ENCODE assay signal across 20 cellular contexts in genomic region chr2:100630473-100630977, GRCh38.
A peak's percentile ranks its signal among the peaks of the same experiment; 100 is the strongest.
DNase-seq lines count a peak whose midpoint lies in the region; ATAC-seq and TF ChIP-seq lines count a peak whose summit lies in the region.
"Had no signal": no experiment of that assay in that cellular context is flagged by ENCODE, and none has a peak within 500 bp of the region (broad histone marks: within the 10 kb centered on the region; RNA-seq: fewer than 3 reads in every experiment).

No MANE protein-coding gene starts in this region.

- no peaks in the 10 kb centered on the region for H3K36me3 Mint-ChIP-seq in T-cell
- H3K36me3 Mint-ChIP-seq in activated naive CD8-positive, alpha-beta T cell treated with anti-CD3 and anti-CD28 coated beads, Interleukin-2, amount 10 ng/mL, durations not matched to agents 7 days and 5 days: no peaks in the 10 kb centered on the region
- H3K36me3 Mint-ChIP-seq: activated naive CD8-positive, alpha-beta T cell; brain; neural progenitor cell had no signal

- no peaks in the 10 kb centered on the region for H3K27me3 Mint-ChIP-seq in T-cell
- H3K27me3 Mint-ChIP-seq in activated naive CD8-positive, alpha-beta T cell treated with anti-CD3 and anti-CD28 coated beads, Interleukin-2, amount 10 ng/mL, durations not matched to agents 7 days and 5 days: peaks cover 7% of the 10 kb centered on the region
- H3K27me3 Mint-ChIP-seq: activated naive CD8-positive, alpha-beta T cell had no signal

- H3K36me3 ChIP-seq in mesodermal cell (ENCODE audit: control insufficient read depth, insufficient read depth, low read length) (no peaks in the 10 kb centered on the region), prostate gland (no peaks in the 10 kb centered on the region)
- H3K36me3 ChIP-seq: neural progenitor cell, uterus had no signal

- POLR2A ChIA-PET in T-cell (lab: Charles Lee): interaction anchor here in 1 of 2 donors (0.5 kb wide), 1 partner anchor 24 kb away, joined by 3 read pairs; no protein-coding TSS in a partner anchor
- POLR2A ChIA-PET in activated naive CD8-positive, alpha-beta T cell treated with anti-CD3 and anti-CD28 coated beads, Interleukin-2, amount 10 ng/mL, durations not matched to agents 7 days and 5 days (lab: Charles Lee): interaction anchor here (1.0 kb wide), 1 partner anchor 20 kb away, joined by 3 read pairs; no protein-coding TSS in a partner anchor

- H3K27ac ChIP-seq in mesodermal cell (ENCODE audit: low read depth, low read length, severe bottlenecking) (peak overlapping the region; percentile 24), prostate gland (no peak overlapping the region)
- H3K27ac ChIP-seq: neural progenitor cell, uterus had no signal

- TF ChIP-seq POLR2A in prostate gland (IDR thresholded peaks at IDR 0.05): no peak

- 89 to 95% methylated on average over 6 of the region's 8 CpGs for WGBS in mesodermal cell (ENCODE audit: insufficient coverage in 2 of 2), 2 experiments
- WGBS in prostate gland: 82% methylated on average over 8 of the region's 8 CpGs

- peak; percentile 36 to 39 for DNase-seq in activated T-cell treated with anti-CD3 and anti-CD28 coated beads, Interleukin-2, amount 50 U/mL, for 48 hours
- DNase-seq in activated T-cell treated with anti-CD3 and anti-CD28 coated beads, Interleukin-2, amount 50 U/mL, for 1 hour: no peak
- DNase-seq in T-cell (no peak), hypothalamus (lab: John Stamatoyannopoulos, UW) (no peak), prostate gland (ENCODE audit: low spot score) (no peak), GDM1 (lab: John Stamatoyannopoulos, UW) (no peak)
- DNase-seq in activated naive CD8-positive, alpha-beta T cell treated with anti-CD3 and anti-CD28 coated beads, Interleukin-2, amount 10 ng/mL, durations not matched to agents 7 days and 5 days: no peak
- DNase-seq: C1 segment of cervical spinal cord; GF-D8; midbrain; NCI-H1105; NCI-H510A treated with DMSO at 0.1 percent for 48 hours; stimulated activated CD8-positive, alpha-beta memory T cell treated with anti-CD3 and anti-CD28 coated beads, Interleukin-4, amount 100 ng/mL, for 48 hours; uterus had no signal

- peak overlapping the region in 1 of 3 donors; percentile 43 for H3K4me3 Mint-ChIP-seq in T-cell
- peak overlapping the region; percentile 15 for H3K4me3 Mint-ChIP-seq in activated naive CD8-positive, alpha-beta T cell treated with anti-CD3 and anti-CD28 coated beads, Interleukin-2, amount 10 ng/mL, durations not matched to agents 7 days and 5 days
- H3K4me3 Mint-ChIP-seq: activated naive CD8-positive, alpha-beta T cell; brain; neural progenitor cell had no signal

- H3K9me3 Mint-ChIP-seq in T-cell: no peaks in the 10 kb centered on the region
- no peaks in the 10 kb centered on the region for H3K9me3 Mint-ChIP-seq in activated naive CD8-positive, alpha-beta T cell treated with anti-CD3 and anti-CD28 coated beads, Interleukin-2, amount 10 ng/mL, durations not matched to agents 7 days and 5 days
- H3K9me3 Mint-ChIP-seq: brain, neural progenitor cell had no signal

- H3K27me3 ChIP-seq in prostate gland (replicated peaks; ENCODE audit: insufficient read depth): no peaks in the 10 kb centered on the region
- H3K27me3 ChIP-seq: neural progenitor cell, uterus had no signal

- no peak for TF ChIP-seq CTCF in prostate gland (IDR thresholded peaks at IDR 0.05)

- CTCF ChIA-PET in T-cell (lab: Charles Lee): interaction anchor here in 1 of 2 donors (1.4 kb wide), 1 partner anchor 20 kb away, joined by 6 read pairs; no protein-coding TSS in a partner anchor

- peak overlapping the region; percentile 17 to 50 for H3K27ac Mint-ChIP-seq in T-cell
- H3K27ac Mint-ChIP-seq in activated naive CD8-positive, alpha-beta T cell treated with anti-CD3 and anti-CD28 coated beads, Interleukin-2, amount 10 ng/mL, durations not matched to agents 7 days and 5 days: peak overlapping the region; percentile 75
- H3K27ac Mint-ChIP-seq: activated naive CD8-positive, alpha-beta T cell; neural progenitor cell had no signal

- H3K4me1 Mint-ChIP-seq in T-cell: peaks cover 22 to 31% (median 27%) of the 10 kb centered on the region in 3 donors
- H3K4me1 Mint-ChIP-seq in activated naive CD8-positive, alpha-beta T cell treated with anti-CD3 and anti-CD28 coated beads, Interleukin-2, amount 10 ng/mL, durations not matched to agents 7 days and 5 days: peaks cover 14% of the 10 kb centered on the region

- intact Hi-C loops in prostate gland (cut with DNase I): no loop called here

- H3K4me3 ChIP-seq in mesodermal cell (ENCODE audit: extremely low read depth, insufficient read depth, low read length, poor library complexity, severe bottlenecking) (no peak overlapping the region), prostate gland (no peak overlapping the region)
- H3K4me3 ChIP-seq: GM12878, neural progenitor cell, smooth muscle cell, uterus had no signal

- no peaks in the 10 kb centered on the region for H3K9me3 ChIP-seq in mesodermal cell (ENCODE audit: control insufficient read depth, low read length)
- H3K9me3 ChIP-seq in prostate gland: no peaks in the 10 kb centered on the region
- H3K9me3 ChIP-seq: uterus had no signal

- H3K4me1 ChIP-seq in mesodermal cell (ENCODE audit: control insufficient read depth, insufficient read depth, low read length, poor library complexity, severe bottlenecking) (no peaks in the 10 kb centered on the region), prostate gland (replicated peaks) (no peaks in the 10 kb centered on the region)
- H3K4me1 ChIP-seq: neural progenitor cell, uterus had no signal

- peak in 3 of 4 experiments; percentile 36 to 73 (median 67) for ATAC-seq in T-cell (replicated peaks in 1 of 4)
- peak; percentile 72 for ATAC-seq in activated naive CD8-positive, alpha-beta T cell treated with anti-CD3 and anti-CD28 coated beads, Interleukin-2, amount 10 ng/mL, durations not matched to agents 7 days and 5 days (ENCODE audit: low read depth)
- ATAC-seq: GM12878 had no signal

Comparison
In these comparisons a context has a peak if more than half of its experiments do, and no peak if none do; other contexts are left out.
1. DNase-seq: peak in activated T-cell treated with anti-CD3 and anti-CD28 coated beads, Interleukin-2, amount 50 U/mL, for 48 hours (2 of 2); none in activated T-cell treated with anti-CD3 and anti-CD28 coated beads, Interleukin-2, amount 50 U/mL, for 1 hour (single experiment), T-cell (0 of 34), activated naive CD8-positive, alpha-beta T cell treated with anti-CD3 and anti-CD28 coated beads, Interleukin-2, amount 10 ng/mL, durations not matched to agents 7 days and 5 days (single experiment), hypothalamus (0 of 51), prostate gland (single experiment) and GDM1 (single experiment).